Comparison of ENCODE assay signal across 33 cellular contexts in genomic region chr2:877747-878146, GRCh38.
"Had no signal": no experiment of that assay in that cellular context is flagged by ENCODE, and none has a peak within 500 bp of the region (broad histone marks: within the 10 kb centered on the region; RNA-seq: fewer than 3 reads in every experiment).

No MANE protein-coding gene starts in this region.

- H3K27me3 Mint-ChIP-seq: activated naive CD8-positive, alpha-beta T cell had no signal

- DNase-seq: activated CD4-positive, alpha-beta T cell treated with anti-CD3 and anti-CD28 coated beads for 4 hours; activated CD4-positive, alpha-beta T cell treated with anti-CD3 and anti-CD28 coated beads, Interleukin-2, amount 50 U/mL, for 4 hours; activated effector memory CD4-positive, alpha-beta T cell treated with Interleukin-2 at 50 U/mL for 16 hours; activated naive CD4-positive, alpha-beta T cell treated with Interleukin-2 at 50 U/mL for 16 hours; activated T-cell treated with anti-CD3 and anti-CD28 coated beads for 4 hours; activated T-cell treated with anti-CD3 and anti-CD28 coated beads, Interleukin-2, amount 50 U/mL, for 72 hours; anterior cingulate cortex; cortex of kidney; foreskin fibroblast; heart left ventricle; kidney glomerular epithelial cell; left lung; mesendoderm; mucosa of descending colon; ovary; retina; stimulated activated CD4-positive, alpha-beta T cell treated with anti-CD3 and anti-CD28 coated beads, Interleukin-12 subunit alpha, Interleukin-12 subunit beta, amount 100 ng/mL, for 4 hours; stimulated activated CD4-positive, alpha-beta T cell treated with anti-CD3 and anti-CD28 coated beads, Interleukin-4, amount 100 ng/mL, for 1 hour; SW 1271; T-helper 9 cell; tibial artery; upper lobe of right lung had no signal

- ATAC-seq: activated T-cell treated with anti-CD3 and anti-CD28 coated beads, Interleukin-2, amount 50 U/mL, for 72 hours; esophagus mucosa; heart left ventricle; left lung; mucosa of descending colon; sciatic nerve; upper lobe of right lung had no signal

- H3K4me3 ChIP-seq: heart left ventricle, left lung, lung, mucosa of descending colon, ovary, skin epidermis, suprapubic skin, tibial artery, upper lobe of right lung had no signal

- H3K27ac Mint-ChIP-seq: activated naive CD8-positive, alpha-beta T cell; activated T-cell treated with anti-CD3 and anti-CD28 coated beads, Interleukin-2, amount 50 U/mL, for 72 hours; nephron; progenitor cell of endocrine pancreas; T-helper 1 cell treated with Interleukin-12 subunit alpha and Interleukin-12 subunit beta and Interleukin-4 antibody, amounts not matched to agents 30 μg/mL and 1 μg/mL, for 36 hours had no signal

- H3K27ac ChIP-seq: heart left ventricle, left lung, neutrophil, ovary, skin epidermis, suprapubic skin, tibial artery, upper lobe of right lung, VCaP had no signal

- H3K4me3 Mint-ChIP-seq: activated naive CD8-positive, alpha-beta T cell; activated T-cell treated with anti-CD3 and anti-CD28 coated beads, Interleukin-2, amount 50 U/mL, for 72 hours; nephron; T-helper 1 cell treated with Interleukin-12 subunit alpha and Interleukin-12 subunit beta and Interleukin-4 antibody, amounts not matched to agents 30 μg/mL and 1 μg/mL, for 36 hours had no signal

- H3K36me3 Mint-ChIP-seq: activated naive CD8-positive, alpha-beta T cell had no signal

- H3K9me3 Mint-ChIP-seq: activated T-cell treated with anti-CD3 and anti-CD28 coated beads, Interleukin-2, amount 50 U/mL, for 72 hours; T-helper 1 cell treated with Interleukin-12 subunit alpha and Interleukin-12 subunit beta and Interleukin-4 antibody, amounts not matched to agents 30 μg/mL and 1 μg/mL, for 36 hours had no signal
